ENCODE assay signal across 8 cellular contexts in genomic region chr6:137867685-137868509, GRCh38. TPM values are rescaled to one million over a fixed set of nuclear protein-coding genes. Genes with fewer than 3 reads are reported as not detected.
DNase-seq lines count a peak whose midpoint lies in the region; ATAC-seq and TF ChIP-seq lines count a peak whose summit lies in the region.

No MANE protein-coding gene starts in this region.

- H3K9me3 Mint-ChIP-seq in activated CD4-positive, alpha-beta memory T cell treated with anti-CD3 and anti-CD28 coated beads, Interleukin-2, amount 10 ng/mL, durations not matched to agents 7 days and 5 days: no peaks in the 10 kb centered on the region
- H3K9me3 Mint-ChIP-seq in natural killer cell: no peaks in the 10 kb centered on the region

- peak overlapping the region; percentile 87 for H3K4me3 Mint-ChIP-seq in activated CD4-positive, alpha-beta memory T cell treated with anti-CD3 and anti-CD28 coated beads, Interleukin-2, amount 10 ng/mL, durations not matched to agents 7 days and 5 days
- H3K4me3 Mint-ChIP-seq in natural killer cell: peak overlapping the region; percentile 98

- TF ChIP-seq POLR2A in esophagus muscularis mucosa (IDR thresholded peaks at IDR 0.05; ENCODE audit: low read depth): no peak

- CTCF ChIA-PET in AG04449 (lab: Yijun Ruan, JAX): interaction anchor here (0.6 to 16.0 kb wide), 42 partner anchors 8 to 176 kb away, joined by 3 to 262 read pairs (median 4); no protein-coding TSS in a partner anchor
- CTCF ChIA-PET in activated CD4-positive, alpha-beta memory T cell treated with anti-CD3 and anti-CD28 coated beads, Interleukin-2, amount 10 ng/mL, durations not matched to agents 7 days and 5 days (lab: Charles Lee): interaction anchor here (0.8 to 9.7 kb wide), 25 partner anchors 9 to 206 kb away, joined by 3 to 182 read pairs (median 6); no protein-coding TSS in a partner anchor

- TF ChIP-seq EP300 in esophagus muscularis mucosa (IDR thresholded peaks at IDR 0.05): no peak

- TF ChIP-seq CTCF in AG04449 (IDR thresholded peaks at IDR 0.05; ENCODE audit: insufficient read depth, low read length, missing control alignments) (no peak), esophagus muscularis mucosa (IDR thresholded peaks at IDR 0.05) (no peak), natural killer cell (IDR thresholded peaks at IDR 0.05) (no peak)

- H3K4me3 ChIP-seq in AG04449 (ENCODE audit: low read depth, low read length) (peak overlapping the region; percentile 92), esophagus muscularis mucosa (peak overlapping the region; percentile 70 to 93 (median 88))

- ATAC-seq in GM19395 (IDR thresholded peaks at IDR 0.05; ENCODE audit: unreplicated experiment) (peak; percentile 19), natural killer cell (peak in 1 of 3 donors; percentile 0), HG03196 (IDR thresholded peaks at IDR 0.05; ENCODE audit: unreplicated experiment) (no peak)

- no peak for DNase-seq in AG04449 (ENCODE audit: low read depth, low spot score)
- peak; percentile 15 to 31 for DNase-seq in Kasumi-1 (lab: John Stamatoyannopoulos, UW)
- DNase-seq in activated CD4-positive, alpha-beta memory T cell treated with anti-CD3 and anti-CD28 coated beads, Interleukin-2, amount 10 ng/mL, durations not matched to agents 7 days and 5 days: peak; percentile 55
- no peak for DNase-seq in esophagus muscularis mucosa (ENCODE audit: extremely low spot score)
- DNase-seq in natural killer cell: no peak
- no peak for DNase-seq in superior temporal gyrus (ENCODE audit: extremely low spot score)

- H3K36me3 Mint-ChIP-seq in activated CD4-positive, alpha-beta memory T cell treated with anti-CD3 and anti-CD28 coated beads, Interleukin-2, amount 10 ng/mL, durations not matched to agents 7 days and 5 days (ENCODE audit: low read depth): peaks cover 47% of the 10 kb centered on the region
- H3K36me3 Mint-ChIP-seq in natural killer cell: peaks cover 22% of the 10 kb centered on the region

- intact Hi-C loops in esophagus muscularis mucosa (cut with DNase I): loop anchor here (2.0 to 10.0 kb wide), 6 partner anchors 46 to 237 kb away; partner anchors contain the start of gene PERP
- intact Hi-C loops in natural killer cell (cut with micrococcal nuclease): loop anchor here (1.0 to 5.0 kb wide), 5 partner anchors 68 to 609 kb away; partner anchors contain the start of gene PERP

- no peaks in the 10 kb centered on the region for H3K27me3 ChIP-seq in esophagus muscularis mucosa

- peak overlapping the region; percentile 86 for H3K27ac Mint-ChIP-seq in activated CD4-positive, alpha-beta memory T cell treated with anti-CD3 and anti-CD28 coated beads, Interleukin-2, amount 10 ng/mL, durations not matched to agents 7 days and 5 days
- H3K27ac Mint-ChIP-seq in natural killer cell: peak overlapping the region; percentile 96 to 98

- POLR2A ChIA-PET in AG04449 (lab: Yijun Ruan, JAX): interaction anchor here (0.6 to 1.0 kb wide), 4 partner anchors 13 to 79 kb away, joined by 3 read pairs; no protein-coding TSS in a partner anchor
- POLR2A ChIA-PET in activated CD4-positive, alpha-beta memory T cell treated with anti-CD3 and anti-CD28 coated beads, Interleukin-2, amount 10 ng/mL, durations not matched to agents 7 days and 5 days (lab: Charles Lee): interaction anchor here (0.6 to 7.9 kb wide), 29 partner anchors 8 to 239 kb away, joined by 3 to 45 read pairs (median 5); partner anchors contain the start of gene PERP

- no peaks in the 10 kb centered on the region for H3K9me3 ChIP-seq in esophagus muscularis mucosa

- peak overlapping the region; percentile 92 to 94 (median 92) for H3K27ac ChIP-seq in esophagus muscularis mucosa (replicated peaks in 1 of 4)

- H3K27me3 Mint-ChIP-seq in activated CD4-positive, alpha-beta memory T cell treated with anti-CD3 and anti-CD28 coated beads, Interleukin-2, amount 10 ng/mL, durations not matched to agents 7 days and 5 days: no peaks in the 10 kb centered on the region
- no peaks in the 10 kb centered on the region for H3K27me3 Mint-ChIP-seq in natural killer cell (ENCODE audit: low read depth in 2 of 2)

- H3K4me1 Mint-ChIP-seq in activated CD4-positive, alpha-beta memory T cell treated with anti-CD3 and anti-CD28 coated beads, Interleukin-2, amount 10 ng/mL, durations not matched to agents 7 days and 5 days: peaks cover 54% of the 10 kb centered on the region
- peaks cover 61 to 69% of the 10 kb centered on the region in 2 donors for H3K4me1 Mint-ChIP-seq in natural killer cell

- peaks cover 0 to 9% (median 0%) of the 10 kb centered on the region in 4 donors for H3K36me3 ChIP-seq in esophagus muscularis mucosa

- WGBS in esophagus muscularis mucosa: 6% methylated on average over 13 of the region's 32 CpGs

- peaks cover 20 to 65% (median 63%) of the 10 kb centered on the region in 4 donors for H3K4me1 ChIP-seq in esophagus muscularis mucosa

RNA-seq across cellular contexts. Expression of gene TNFAIP3, which starts 0.8 kb away (rescaled TPM):
- total RNA-seq in activated CD4-positive, alpha-beta memory T cell treated with anti-CD3 and anti-CD28 coated beads, Interleukin-2, amount 10 ng/mL, durations not matched to agents 7 days and 5 days: 100 to 1,000 TPM; 143 to 144 TPM
- 10 to 100 TPM; 21.0 to 54.3 (median 29.8) TPM for total RNA-seq in esophagus muscularis mucosa
- total RNA-seq in natural killer cell: 1,000 to 10,000 TPM; 1,163 to 1,298 (median 1,241) TPM

Comparison
In these comparisons a context has a peak if more than half of its experiments do, and no peak if none do; other contexts are left out.
1. DNase-seq: peak in Kasumi-1 (2 of 2) and activated CD4-positive, alpha-beta memory T cell treated with anti-CD3 and anti-CD28 coated beads, Interleukin-2, amount 10 ng/mL, durations not matched to agents 7 days and 5 days (single experiment); none in AG04449 (single experiment), esophagus muscularis mucosa (single experiment), natural killer cell (single experiment) and superior temporal gyrus (single experiment).
2. RNA of gene TNFAIP3, which starts 0.8 kb away (total RNA-seq): 1,163 to 1,298 TPM in natural killer cell; 143 to 144 TPM in activated CD4-positive, alpha-beta memory T cell treated with anti-CD3 and anti-CD28 coated beads, Interleukin-2, amount 10 ng/mL, durations not matched to agents 7 days and 5 days and 21.0 to 54.3 TPM in esophagus muscularis mucosa; every median in the first group is over 4 times any median in the second.